Comparison of ENCODE assay signal across 12 cellular contexts in the genomic region with DNA sequence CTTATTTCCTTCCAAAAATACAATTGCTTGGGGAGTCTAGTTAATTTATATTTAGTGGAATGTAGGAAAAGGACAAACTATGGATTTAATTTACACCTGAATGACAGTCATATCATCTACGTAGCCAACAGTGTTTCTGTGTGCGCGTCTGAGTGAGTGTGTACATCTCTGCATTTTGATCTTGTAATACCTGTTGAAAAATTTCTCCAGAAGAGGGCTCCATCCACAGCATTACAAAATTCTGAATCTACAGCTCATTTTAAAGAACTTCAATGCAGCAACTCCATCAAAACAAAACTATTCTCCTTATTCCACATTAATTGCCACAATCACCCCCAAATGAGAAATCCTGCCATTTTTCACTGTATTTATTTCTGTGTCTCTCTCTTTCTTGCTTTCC. TPM values are rescaled to one million over a fixed set of nuclear protein-coding genes. Genes with fewer than 3 reads are reported as not detected.
DNase-seq lines count a peak whose midpoint lies in the region; ATAC-seq and TF ChIP-seq lines count a peak whose summit lies in the region.
"Had no signal": no experiment of that assay in that cellular context is flagged by ENCODE, and none has a peak within 500 bp of the region (broad histone marks: within the 10 kb centered on the region; RNA-seq: fewer than 3 reads in every experiment).

No MANE protein-coding gene starts in this region.

- H3K36me3 ChIP-seq in GM06990 (ENCODE audit: control insufficient read depth, insufficient read depth, low read length) (no peaks in the 10 kb centered on the region), psoas muscle (ENCODE audit: insufficient read depth in 1 of 2, low read depth in 1 of 2) (no peaks in the 10 kb centered on the region)
- H3K36me3 ChIP-seq: pancreas, Peyer's patch had no signal

- peaks cover 78% of the 10 kb centered on the region for H3K4me1 ChIP-seq in psoas muscle
- H3K4me1 ChIP-seq: pancreas had no signal

- H3K4me3 ChIP-seq in GM06990 (replicated peaks; ENCODE audit: low read depth, low read length) (no peak overlapping the region), psoas muscle (no peak overlapping the region)
- H3K4me3 ChIP-seq: pancreas, Peyer's patch had no signal

- peak overlapping the region; percentile 99 for H3K27ac ChIP-seq in psoas muscle
- H3K27ac ChIP-seq: pancreas, Peyer's patch had no signal

- WGBS in psoas muscle, 3 donors, result 53 to 79% (median 66%) methylated on average over 3 of the region's 3 CpGs

- TF ChIP-seq POLR2A in erythroblast (IDR thresholded peaks at IDR 0.05; ENCODE audit: low read length), result no peak

- no peaks in the 10 kb centered on the region for H3K9me3 ChIP-seq in psoas muscle
- H3K9me3 ChIP-seq: pancreas, Peyer's patch had no signal

- ATAC-seq in psoas muscle, result no peak
- ATAC-seq: pancreas had no signal

- H3K27me3 ChIP-seq in GM06990 (replicated peaks; ENCODE audit: control insufficient read depth, insufficient read depth, low read length) (peaks cover 4% of the 10 kb centered on the region; the same call in 1 of the 2 replicates), psoas muscle (ENCODE audit: insufficient read depth in 3 of 3, low read length in 2 of 3) (no peaks in the 10 kb centered on the region)

- peak; percentile 22 for TF ChIP-seq CTCF in GM06990 (IDR thresholded peaks at IDR 0.05; ENCODE audit: insufficient read depth, low read length, poor library complexity, severe bottlenecking)
- TF ChIP-seq CTCF in psoas muscle (IDR thresholded peaks at IDR 0.05), result peak; percentile 21

- intact Hi-C loops in psoas muscle (cut with DNase I), result loop anchor here in 1 of 2 donors (5.0 to 10.0 kb wide), 2 partner anchors 147 to 434 kb away; no protein-coding TSS in a partner anchor

- DNase-seq in GM06990 (ENCODE audit: extremely low read depth, insufficient read length) (no peak), NCI-H748 (lab: John Stamatoyannopoulos, UW; ENCODE audit: unreplicated experiment) (peak; percentile 2), dermis blood vessel endothelial cell (peak; percentile 62), psoas muscle (no peak), AG20443 (ENCODE audit: low spot score) (no peak), erythroblast (lab: John Stamatoyannopoulos, UW) (no peak), NCI-H1092 treated with DMSO at 0.1 percent for 48 hours (lab: John Stamatoyannopoulos, UW) (no peak)
- DNase-seq in effector CD8-positive, alpha-beta T cell (lab: John Stamatoyannopoulos, UW), result no peak
- DNase-seq: activated CD4-positive, alpha-beta memory T cell treated with anti-CD3 and anti-CD28 coated beads for 36 hours; aorta; pancreas; Peyer's patch had no signal

RNA-seq across cellular contexts. Expression of gene CDH13, which starts 3.9 kb away (rescaled TPM):
- 135 and 210 TPM in 2 replicates for total RNA-seq in dermis blood vessel endothelial cell
- 10 to 100 TPM; 22.8 to 30.7 (median 29.5) TPM for total RNA-seq in psoas muscle
- polyA plus RNA-seq in psoas muscle, result 10 to 100 TPM in 2 of 3 donors, 1 to 10 TPM in 1; 6.1 to 14.0 (median 13.8) TPM
- total RNA-seq: activated CD4-positive, alpha-beta memory T cell treated with anti-CD3 and anti-CD28 coated beads for 36 hours had no signal

Comparison
In these comparisons a context has a peak if more than half of its experiments do, and no peak if none do; other contexts are left out.
1. DNase-seq: peak in NCI-H748 (single experiment) and dermis blood vessel endothelial cell (single experiment); none in GM06990 (single experiment), psoas muscle (0 of 2), AG20443 (single experiment), erythroblast (0 of 2), effector CD8-positive, alpha-beta T cell (single experiment) and NCI-H1092 treated with DMSO at 0.1 percent for 48 hours (single experiment).